20 cellular contexts compared by ENCODE assay signal in genomic region chr4:79575709-79576479, GRCh38.
DNase-seq lines count a peak whose midpoint lies in the region; ATAC-seq, FAIRE-seq and TF ChIP-seq lines count a peak whose summit lies in the region.
"Had no signal": no experiment of that assay in that cellular context is flagged by ENCODE, and none has a peak within 500 bp of the region (broad histone marks: within the 10 kb centered on the region; RNA-seq: fewer than 3 reads in every experiment).

No MANE protein-coding gene starts in this region.

- no peak for TF ChIP-seq RAD21 in HepG2 (CRISPR knock-in tag; IDR thresholded peaks at IDR 0.05)

- BruUV-seq in HepG2 (replicated peaks; lab: Mats Ljungman, UMichigan): no TSS peak

- H3K9ac ChIP-seq in HepG2 (ENCODE audit: insufficient read depth, low read depth, low read length): no peak overlapping the region
- H3K9ac ChIP-seq: BLaER1, parathyroid adenoma had no signal

- H3K79me2 ChIP-seq in HepG2 (ENCODE audit: insufficient read depth, low read length): no peaks in the 10 kb centered on the region
- H3K79me2 ChIP-seq: parathyroid adenoma had no signal

- TF ChIP-seq EP300 in HepG2 (IDR thresholded peaks at IDR 0.05; ENCODE audit: low read depth in 2 of 2, low read length in 2 of 2) (no peak), HepG2 (CRISPR knock-in tag; IDR thresholded peaks at IDR 0.05; ENCODE audit: borderline replicate concordance) (no peak)

- in situ Hi-C loops in HepG2 (cut with HindIII; ENCODE audit: extremely low pct_ligation_motif_present, low pct_unique_long_range_greater_than_20kb): loop anchor here (5.0 to 25.0 kb wide), 2 partner anchors 539 to 619 kb away; no protein-coding TSS in a partner anchor

- H3K4me2 ChIP-seq in HepG2 (ENCODE audit: low read depth, low read length): no peak overlapping the region
- H3K4me2 ChIP-seq: BLaER1 had no signal

- H3K9me3 ChIP-seq in HepG2 (ENCODE audit: low read length): no peaks in the 10 kb centered on the region
- H3K9me3 ChIP-seq: BLaER1, testis had no signal

- H3K27me3 ChIP-seq in HepG2 (ENCODE audit: control insufficient read depth in 1 of 2, insufficient read depth in 2 of 2, low read length in 2 of 2): no peaks in the 10 kb centered on the region
- H3K27me3 ChIP-seq: BLaER1, testis had no signal

- POLR2A ChIA-PET in HepG2 (lab: Yijun Ruan, JAX): no interaction called here

- no peak overlapping the region for H3K27ac ChIP-seq in HepG2 (ENCODE audit: extremely low read length, insufficient read depth, low read length)
- H3K27ac ChIP-seq: BLaER1, parathyroid adenoma, testis, VCaP had no signal

- TF ChIP-seq CTCF in HepG2 (CRISPR knock-in tag; IDR thresholded peaks at IDR 0.05): no peak

- H3K4me1 ChIP-seq in HepG2 (ENCODE audit: insufficient read depth, low read length): no peaks in the 10 kb centered on the region
- H3K4me1 ChIP-seq: BLaER1, parathyroid adenoma, testis had no signal

- H4K20me1 ChIP-seq in HepG2 (ENCODE audit: insufficient read depth, low read length): no peaks in the 10 kb centered on the region; the same call in 1 of the 2 replicates
- H4K20me1 ChIP-seq: BLaER1 had no signal

- DNase-seq in AG08395 (ENCODE audit: low spot score) (peak; percentile 2), T1000 (lab: John Stamatoyannopoulos, UW) (peak; percentile 3), Right ventricle myocardium superior (peak; percentile 45), retina (peak; percentile 61), NCI-H526 (lab: John Stamatoyannopoulos, UW) (no peak), HepG2 (ENCODE audit: low spot score) (no peak), cerebellar nuclear complex (lab: John Stamatoyannopoulos, UW) (no peak)
- DNase-seq: activated CD4-positive, alpha-beta T cell treated with anti-CD3 and anti-CD28 coated beads, Interleukin-2, amount 50 U/mL, for 48 hours; activated naive CD4-positive, alpha-beta T cell treated with anti-CD3 and anti-CD28 coated beads, Interleukin-2, amount 50 U/mL, for 16 hours; activated T-cell treated with anti-CD3 and anti-CD28 coated beads, Interleukin-2, amount 50 U/mL, for 24 hours; cortex of kidney; GOT3; NCI-H510A; stimulated activated CD8-positive, alpha-beta memory T cell treated with anti-CD3 and anti-CD28 coated beads, Interleukin-4, amount 100 ng/mL, for 48 hours; testis had no signal

- H3K4me3 ChIP-seq in HepG2 (replicated peaks in 1 of 3; ENCODE audit: insufficient read depth in 1 of 3, low read depth in 2 of 3, low read length in 3 of 3): no peak overlapping the region
- H3K4me3 ChIP-seq: BLaER1, lung, testis had no signal

- intact Hi-C loops in Right ventricle myocardium superior (cut with DNase I): loop anchor here (5.0 kb wide), 1 partner anchor 534 kb away; no protein-coding TSS in a partner anchor
- intact Hi-C loops in HepG2 (cut with micrococcal nuclease; ENCODE audit: unreplicated experiment): loop anchor here (1.0 kb wide), 2 partner anchors 334 to 624 kb away; no protein-coding TSS in a partner anchor

- CTCF ChIA-PET in HepG2 (lab: Yijun Ruan, JAX; ENCODE audit: low intra/inter-chr PET ratio, low total read pairs): interaction anchor here (1.8 to 2.8 kb wide), 2 partner anchors 622 to 624 kb away, joined by 6 to 11 read pairs; no protein-coding TSS in a partner anchor

- peak; percentile 85 for ATAC-seq in Right ventricle myocardium superior (ENCODE audit: poor library complexity)
- no peak for ATAC-seq in HepG2
- ATAC-seq in GM21447 (IDR thresholded peaks at IDR 0.05; ENCODE audit: unreplicated experiment): no peak

- H3K36me3 ChIP-seq in HepG2 (replicated peaks in 1 of 2; ENCODE audit: control insufficient read depth in 1 of 2, insufficient read depth in 2 of 2, low read length in 2 of 2): no peaks in the 10 kb centered on the region
- H3K36me3 ChIP-seq: BLaER1 had no signal

- no peak overlapping the region for H2AFZ ChIP-seq in HepG2 (ENCODE audit: low read length)
- H2AFZ ChIP-seq: parathyroid adenoma had no signal

- no peak for TF ChIP-seq POLR2A in HepG2 (IDR thresholded peaks at IDR 0.05; ENCODE audit: insufficient read depth in 1 of 2, low read depth in 2 of 2, low read length in 2 of 2)

- 14% methylated on average over 7 of the region's 7 CpGs for WGBS in HepG2 (ENCODE audit: low lambda C conversion rate)

- FAIRE-seq in HepG2 (lab: Jason Lieb, UNC): no peak

TF ChIP-seq in HepG2, 621 proteins besides CTCF, POLR2A, EP300 and RAD21 (continues in another document):
- no peak for TF ChIP-seq HDAC2 (CRISPR knock-in tag; IDR thresholded peaks at IDR 0.05)
- no peak for TF ChIP-seq ZBTB20 (CRISPR knock-in tag; IDR thresholded peaks at IDR 0.05; ENCODE audit: borderline replicate concordance, low read depth)
- no peak for TF ChIP-seq CBX5 (CRISPR knock-in tag; IDR thresholded peaks at IDR 0.05; ENCODE audit: borderline replicate concordance)
- TF ChIP-seq FOXJ3 (CRISPR knock-in tag; IDR thresholded peaks at IDR 0.05; ENCODE audit: borderline replicate concordance): no peak
- TF ChIP-seq SNAI1 (CRISPR knock-in tag; IDR thresholded peaks at IDR 0.05; ENCODE audit: borderline replicate concordance): no peak
- no peak for TF ChIP-seq NR2F1 (CRISPR knock-in tag; IDR thresholded peaks at IDR 0.05)
- TF ChIP-seq, protein P1, sequence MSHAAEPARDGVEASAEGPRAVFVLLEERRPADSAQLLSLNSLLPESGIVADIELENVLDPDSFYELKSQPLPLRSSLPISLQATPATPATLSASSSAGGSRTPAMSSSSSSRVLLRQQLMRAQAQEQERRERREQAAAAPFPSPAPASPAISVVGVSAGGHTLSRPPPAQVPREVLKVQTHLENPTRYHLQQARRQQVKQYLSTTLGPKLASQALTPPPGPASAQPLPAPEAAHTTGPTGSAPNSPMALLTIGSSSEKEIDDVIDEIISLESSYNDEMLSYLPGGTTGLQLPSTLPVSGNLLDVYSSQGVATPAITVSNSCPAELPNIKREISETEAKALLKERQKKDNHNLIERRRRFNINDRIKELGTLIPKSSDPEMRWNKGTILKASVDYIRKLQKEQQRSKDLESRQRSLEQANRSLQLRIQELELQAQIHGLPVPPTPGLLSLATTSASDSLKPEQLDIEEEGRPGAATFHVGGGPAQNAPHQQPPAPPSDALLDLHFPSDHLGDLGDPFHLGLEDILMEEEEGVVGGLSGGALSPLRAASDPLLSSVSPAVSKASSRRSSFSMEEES (CRISPR knock-in tag; IDR thresholded peaks at IDR 0.05): no peak
- TF ChIP-seq RBM39 (IDR thresholded peaks at IDR 0.05; ENCODE audit: low read depth, low read length, poor library complexity, severe bottlenecking): no peak
- no peak for TF ChIP-seq ZNF781 (CRISPR knock-in tag; IDR thresholded peaks at IDR 0.05; ENCODE audit: borderline replicate concordance, not compliant biosample characterization)
- TF ChIP-seq TAF15 (IDR thresholded peaks at IDR 0.05; ENCODE audit: low read depth, low read length, poor library complexity, severe bottlenecking): no peak
- no peak for TF ChIP-seq CHCHD3 (CRISPR knock-in tag; IDR thresholded peaks at IDR 0.05)
- TF ChIP-seq HES4 (CRISPR knock-in tag; IDR thresholded peaks at IDR 0.05; ENCODE audit: borderline replicate concordance): no peak
- TF ChIP-seq, protein P2, sequence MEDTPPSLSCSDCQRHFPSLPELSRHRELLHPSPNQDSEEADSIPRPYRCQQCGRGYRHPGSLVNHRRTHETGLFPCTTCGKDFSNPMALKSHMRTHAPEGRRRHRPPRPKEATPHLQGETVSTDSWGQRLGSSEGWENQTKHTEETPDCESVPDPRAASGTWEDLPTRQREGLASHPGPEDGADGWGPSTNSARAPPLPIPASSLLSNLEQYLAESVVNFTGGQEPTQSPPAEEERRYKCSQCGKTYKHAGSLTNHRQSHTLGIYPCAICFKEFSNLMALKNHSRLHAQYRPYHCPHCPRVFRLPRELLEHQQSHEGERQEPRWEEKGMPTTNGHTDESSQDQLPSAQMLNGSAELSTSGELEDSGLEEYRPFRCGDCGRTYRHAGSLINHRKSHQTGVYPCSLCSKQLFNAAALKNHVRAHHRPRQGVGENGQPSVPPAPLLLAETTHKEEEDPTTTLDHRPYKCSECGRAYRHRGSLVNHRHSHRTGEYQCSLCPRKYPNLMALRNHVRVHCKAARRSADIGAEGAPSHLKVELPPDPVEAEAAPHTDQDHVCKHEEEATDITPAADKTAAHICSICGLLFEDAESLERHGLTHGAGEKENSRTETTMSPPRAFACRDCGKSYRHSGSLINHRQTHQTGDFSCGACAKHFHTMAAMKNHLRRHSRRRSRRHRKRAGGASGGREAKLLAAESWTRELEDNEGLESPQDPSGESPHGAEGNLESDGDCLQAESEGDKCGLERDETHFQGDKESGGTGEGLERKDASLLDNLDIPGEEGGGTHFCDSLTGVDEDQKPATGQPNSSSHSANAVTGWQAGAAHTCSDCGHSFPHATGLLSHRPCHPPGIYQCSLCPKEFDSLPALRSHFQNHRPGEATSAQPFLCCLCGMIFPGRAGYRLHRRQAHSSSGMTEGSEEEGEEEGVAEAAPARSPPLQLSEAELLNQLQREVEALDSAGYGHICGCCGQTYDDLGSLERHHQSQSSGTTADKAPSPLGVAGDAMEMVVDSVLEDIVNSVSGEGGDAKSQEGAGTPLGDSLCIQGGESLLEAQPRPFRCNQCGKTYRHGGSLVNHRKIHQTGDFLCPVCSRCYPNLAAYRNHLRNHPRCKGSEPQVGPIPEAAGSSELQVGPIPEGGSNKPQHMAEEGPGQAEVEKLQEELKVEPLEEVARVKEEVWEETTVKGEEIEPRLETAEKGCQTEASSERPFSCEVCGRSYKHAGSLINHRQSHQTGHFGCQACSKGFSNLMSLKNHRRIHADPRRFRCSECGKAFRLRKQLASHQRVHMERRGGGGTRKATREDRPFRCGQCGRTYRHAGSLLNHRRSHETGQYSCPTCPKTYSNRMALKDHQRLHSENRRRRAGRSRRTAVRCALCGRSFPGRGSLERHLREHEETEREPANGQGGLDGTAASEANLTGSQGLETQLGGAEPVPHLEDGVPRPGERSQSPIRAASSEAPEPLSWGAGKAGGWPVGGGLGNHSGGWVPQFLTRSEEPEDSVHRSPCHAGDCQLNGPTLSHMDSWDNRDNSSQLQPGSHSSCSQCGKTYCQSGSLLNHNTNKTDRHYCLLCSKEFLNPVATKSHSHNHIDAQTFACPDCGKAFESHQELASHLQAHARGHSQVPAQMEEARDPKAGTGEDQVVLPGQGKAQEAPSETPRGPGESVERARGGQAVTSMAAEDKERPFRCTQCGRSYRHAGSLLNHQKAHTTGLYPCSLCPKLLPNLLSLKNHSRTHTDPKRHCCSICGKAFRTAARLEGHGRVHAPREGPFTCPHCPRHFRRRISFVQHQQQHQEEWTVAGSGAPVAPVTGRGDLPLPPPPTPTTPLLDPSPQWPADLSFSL (CRISPR knock-in tag; IDR thresholded peaks at IDR 0.05): no peak
- TF ChIP-seq CEBPG (CRISPR knock-in tag; IDR thresholded peaks at IDR 0.05): no peak
- no peak for TF ChIP-seq RXRB (CRISPR knock-in tag; IDR thresholded peaks at IDR 0.05; ENCODE audit: borderline replicate concordance)

Comparison
In these comparisons a context has a peak if more than half of its experiments do, and no peak if none do; other contexts are left out.
1. DNase-seq: peak in AG08395 (single experiment), T1000 (single experiment), Right ventricle myocardium superior (single experiment) and retina (single experiment); none in NCI-H526 (0 of 2), HepG2 (single experiment) and cerebellar nuclear complex (0 of 2).